Comparison of ENCODE assay signal across 11 cellular contexts in the genomic region with DNA sequence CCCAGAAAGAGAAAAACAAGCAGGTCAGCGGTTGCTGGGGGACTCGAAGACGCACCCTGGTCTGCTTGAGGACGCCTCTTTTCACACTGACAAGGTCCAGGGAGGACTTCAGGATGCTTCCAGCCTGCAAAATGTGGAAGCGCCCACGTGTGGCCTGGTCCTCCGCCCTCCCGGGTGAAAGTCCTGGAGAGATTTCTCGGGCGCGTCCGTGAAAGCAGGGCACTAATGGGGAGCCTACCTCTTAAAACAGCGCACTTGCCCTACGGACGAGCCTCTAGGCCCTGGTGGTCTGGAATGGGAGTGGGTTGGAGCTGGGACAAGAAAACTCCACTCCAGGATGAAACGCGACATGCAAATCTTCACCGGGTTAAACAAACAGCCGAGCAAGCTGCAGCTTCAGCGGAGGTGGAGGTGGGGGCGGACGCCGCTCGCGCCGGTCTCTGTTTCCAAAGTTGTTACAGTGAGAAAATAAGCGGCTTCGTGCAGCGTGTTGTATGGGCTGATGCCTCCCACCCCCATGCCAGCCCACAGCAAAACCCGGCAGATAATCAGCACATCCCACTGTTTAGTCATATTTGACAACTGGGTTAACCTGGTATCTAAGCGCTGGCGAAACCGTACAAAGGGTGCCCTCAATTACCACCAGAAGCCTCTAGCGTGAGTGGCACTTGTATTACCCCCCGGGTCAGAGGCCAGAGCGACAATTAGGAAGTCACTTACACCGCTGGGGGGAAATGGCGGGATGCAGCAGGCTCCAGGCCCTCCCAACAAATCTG. TPM values are rescaled to one million over a fixed set of nuclear protein-coding genes. Genes with fewer than 3 reads are reported as not detected.
A peak's percentile ranks its signal among the peaks of the same experiment; 100 is the strongest.
DNase-seq lines count a peak whose midpoint lies in the region; ATAC-seq and TF ChIP-seq lines count a peak whose summit lies in the region.
"Had no signal": no experiment of that assay in that cellular context is flagged by ENCODE, and none has a peak within 500 bp of the region (broad histone marks: within the 10 kb centered on the region; RNA-seq: fewer than 3 reads in every experiment).

No MANE protein-coding gene starts in this region.

- no peaks in the 10 kb centered on the region for H3K9me3 Mint-ChIP-seq in activated CD4-positive, alpha-beta T cell treated with anti-CD3 and anti-CD28 coated beads, Interleukin-2, amount 10 ng/mL, durations not matched to agents 7 days and 5 days
- H3K9me3 Mint-ChIP-seq: stimulated activated memory B cell treated with anti-CD40 and anti-IgM and Interleukin-4, amounts not matched to agents 10 μg/mL and 1 μg/mL and 100 μg/mL, for 72 hours had no signal

- peaks cover 79% of the 10 kb centered on the region for H3K27me3 Mint-ChIP-seq in activated CD4-positive, alpha-beta T cell treated with anti-CD3 and anti-CD28 coated beads, Interleukin-2, amount 10 ng/mL, durations not matched to agents 7 days and 5 days

- H3K36me3 Mint-ChIP-seq in activated CD4-positive, alpha-beta T cell treated with anti-CD3 and anti-CD28 coated beads, Interleukin-2, amount 10 ng/mL, durations not matched to agents 7 days and 5 days (ENCODE audit: low read depth), result no peaks in the 10 kb centered on the region
- H3K36me3 Mint-ChIP-seq: stimulated activated memory B cell treated with anti-CD40 and anti-IgM and Interleukin-4, amounts not matched to agents 10 μg/mL and 1 μg/mL and 100 μg/mL, for 72 hours had no signal

- no peaks in the 10 kb centered on the region for H3K27me3 ChIP-seq in WERI-Rb-1 (ENCODE audit: insufficient read depth, low read depth, severe bottlenecking)

- no peaks in the 10 kb centered on the region for H3K9me3 ChIP-seq in WERI-Rb-1 (ENCODE audit: severe bottlenecking)

- H3K27ac ChIP-seq in WERI-Rb-1, result peak overlapping the region; percentile 9; the same call in 1 of the 2 replicates
- H3K27ac ChIP-seq: SK-N-MC had no signal

- no peak overlapping the region for H3K4me3 ChIP-seq in WERI-Rb-1 (ENCODE audit: low read depth, low read length)
- H3K4me3 ChIP-seq: SK-N-MC had no signal

- CTCF ChIA-PET in activated CD4-positive, alpha-beta T cell treated with anti-CD3 and anti-CD28 coated beads, Interleukin-2, amount 10 ng/mL, durations not matched to agents 7 days and 5 days (lab: Charles Lee), result interaction anchor here (1.8 kb wide), 1 partner anchor 9 kb away, joined by 5 read pairs; no protein-coding TSS in a partner anchor

- peaks cover 33% of the 10 kb centered on the region for H3K4me1 Mint-ChIP-seq in activated CD4-positive, alpha-beta T cell treated with anti-CD3 and anti-CD28 coated beads, Interleukin-2, amount 10 ng/mL, durations not matched to agents 7 days and 5 days

- H3K4me3 Mint-ChIP-seq in activated CD4-positive, alpha-beta T cell treated with anti-CD3 and anti-CD28 coated beads, Interleukin-2, amount 10 ng/mL, durations not matched to agents 7 days and 5 days, result peak overlapping the region; percentile 33
- H3K4me3 Mint-ChIP-seq: stimulated activated memory B cell treated with anti-CD40 and anti-IgM and Interleukin-4, amounts not matched to agents 10 μg/mL and 1 μg/mL and 100 μg/mL, for 72 hours had no signal

- POLR2A ChIA-PET in activated CD4-positive, alpha-beta T cell treated with anti-CD3 and anti-CD28 coated beads, Interleukin-2, amount 10 ng/mL, durations not matched to agents 7 days and 5 days (lab: Charles Lee), result no interaction called here

- no peak for TF ChIP-seq CTCF in WERI-Rb-1 (IDR thresholded peaks at IDR 0.05; ENCODE audit: low read depth, low read length)

- no peak for DNase-seq in activated CD4-positive, alpha-beta T cell treated with anti-CD3 and anti-CD28 coated beads, Interleukin-2, amount 10 ng/mL, durations not matched to agents 7 days and 5 days
- DNase-seq in activated CD4-positive, alpha-beta T cell treated with anti-CD3 and anti-CD28 coated beads, Interleukin-2, amount 50 U/mL, for 4 hours, result no peak
- DNase-seq in WERI-Rb-1, result no peak
- peak; percentile 54 for DNase-seq in fibroblast of peridontal ligament (ENCODE audit: extremely low read depth)
- peak; percentile 24 for DNase-seq in stimulated activated naive CD8-positive, alpha-beta T cell treated with anti-CD3 and anti-CD28 coated beads, Interleukin-15, Interleukin-2, amounts not matched to agents 100 U/mL and 50 U/mL, for 24 hours
- DNase-seq in central memory CD4-positive, alpha-beta T cell, result no peak
- no peak for DNase-seq in NAMALWA (ENCODE audit: low spot score)
- DNase-seq: right cardiac atrium had no signal

- ATAC-seq in stimulated activated naive CD8-positive, alpha-beta T cell treated with anti-CD3 and anti-CD28 coated beads, Interleukin-15, Interleukin-2, amounts not matched to agents 100 U/mL and 50 U/mL, for 24 hours, result no peak
- no peak for ATAC-seq in HG03135 (IDR thresholded peaks at IDR 0.05; ENCODE audit: unreplicated experiment)
- ATAC-seq: right cardiac atrium; stimulated activated memory B cell treated with anti-CD40 and anti-IgM and Interleukin-4, amounts not matched to agents 10 μg/mL and 1 μg/mL and 100 μg/mL, for 72 hours had no signal

- peak overlapping the region; percentile 78 for H3K27ac Mint-ChIP-seq in activated CD4-positive, alpha-beta T cell treated with anti-CD3 and anti-CD28 coated beads, Interleukin-2, amount 10 ng/mL, durations not matched to agents 7 days and 5 days
- H3K27ac Mint-ChIP-seq: stimulated activated memory B cell treated with anti-CD40 and anti-IgM and Interleukin-4, amounts not matched to agents 10 μg/mL and 1 μg/mL and 100 μg/mL, for 72 hours had no signal

- H3K36me3 ChIP-seq in WERI-Rb-1, result peaks cover 20% of the 10 kb centered on the region

RNA-seq across cellular contexts. Expression of gene SP9, which starts 1.1 kb away (rescaled TPM):
- not detected for total RNA-seq in activated CD4-positive, alpha-beta T cell treated with anti-CD3 and anti-CD28 coated beads, Interleukin-2, amount 10 ng/mL, durations not matched to agents 7 days and 5 days
- total RNA-seq: right cardiac atrium had no signal

Comparison
In these comparisons a context has a peak if more than half of its experiments do, and no peak if none do; other contexts are left out.
1. DNase-seq: peak in fibroblast of peridontal ligament (single experiment) and stimulated activated naive CD8-positive, alpha-beta T cell treated with anti-CD3 and anti-CD28 coated beads, Interleukin-15, Interleukin-2, amounts not matched to agents 100 U/mL and 50 U/mL, for 24 hours (single experiment); none in activated CD4-positive, alpha-beta T cell treated with anti-CD3 and anti-CD28 coated beads, Interleukin-2, amount 10 ng/mL, durations not matched to agents 7 days and 5 days (single experiment), activated CD4-positive, alpha-beta T cell treated with anti-CD3 and anti-CD28 coated beads, Interleukin-2, amount 50 U/mL, for 4 hours (0 of 2), WERI-Rb-1 (single experiment), central memory CD4-positive, alpha-beta T cell (single experiment) and NAMALWA (single experiment).